In genomic region chr22:36467042-36467810, GRCh38 we compare ENCODE assay signal across 9 cellular contexts. TPM values are rescaled to one million over a fixed set of nuclear protein-coding genes. Genes with fewer than 3 reads are reported as not detected.
DNase-seq lines count a peak whose midpoint lies in the region; ATAC-seq and TF ChIP-seq lines count a peak whose summit lies in the region.
"Had no signal": no experiment of that assay in that cellular context is flagged by ENCODE, and none has a peak within 500 bp of the region (broad histone marks: within the 10 kb centered on the region; RNA-seq: fewer than 3 reads in every experiment).

No MANE protein-coding gene starts in this region.

- peak overlapping the region; percentile 75 for H3K27ac ChIP-seq in upper lobe of right lung

- peaks cover 10% of the 10 kb centered on the region for H3K36me3 ChIP-seq in upper lobe of right lung

- H3K9me3 Mint-ChIP-seq in activated T-cell treated with anti-CD3 and anti-CD28 coated beads, Interleukin-2, amount 50 U/mL, for 72 hours = no peaks in the 10 kb centered on the region

- no peak for ATAC-seq in activated T-cell treated with anti-CD3 and anti-CD28 coated beads, Interleukin-2, amount 50 U/mL, for 72 hours (replicated peaks in 1 of 2)
- ATAC-seq in upper lobe of right lung = no peak
- no peak for ATAC-seq in GM21360 (IDR thresholded peaks at IDR 0.05; ENCODE audit: unreplicated experiment)

- peak overlapping the region; percentile 83 for H3K27ac Mint-ChIP-seq in activated T-cell treated with anti-CD3 and anti-CD28 coated beads, Interleukin-2, amount 50 U/mL, for 72 hours

- H3K4me3 Mint-ChIP-seq in activated T-cell treated with anti-CD3 and anti-CD28 coated beads, Interleukin-2, amount 50 U/mL, for 72 hours = no peak overlapping the region

- H3K27me3 Mint-ChIP-seq in activated T-cell treated with anti-CD3 and anti-CD28 coated beads, Interleukin-2, amount 50 U/mL, for 72 hours (ENCODE audit: low read depth) = no peaks in the 10 kb centered on the region

- no peak overlapping the region for H3K4me3 ChIP-seq in upper lobe of right lung

- peaks cover 43% of the 10 kb centered on the region for H3K4me1 Mint-ChIP-seq in activated T-cell treated with anti-CD3 and anti-CD28 coated beads, Interleukin-2, amount 50 U/mL, for 72 hours (ENCODE audit: low read depth)

- no peak for TF ChIP-seq CTCF in upper lobe of right lung (IDR thresholded peaks at IDR 0.05)

- intact Hi-C loops in upper lobe of right lung (cut with DNase I) = loop anchor here (5.0 kb wide), 2 partner anchors 80 to 165 kb away; partner anchors contain the start of gene MYH9

- no peak for DNase-seq in activated T-cell treated with anti-CD3 and anti-CD28 coated beads, Interleukin-2, amount 50 U/mL, for 72 hours
- DNase-seq in activated T-cell treated with anti-CD3 and anti-CD28 coated beads for 4 hours (no peak), amniotic epithelial cell (ENCODE audit: low read depth) (peak; percentile 81), kidney tubule cell (ENCODE audit: low spot score) (peak; percentile 83), upper lobe of right lung (no peak), DMS114 treated with DMSO at 0.1 percent for 48 hours (lab: John Stamatoyannopoulos, UW; ENCODE audit: unreplicated experiment) (no peak), NK-92 (lab: John Stamatoyannopoulos, UW; ENCODE audit: unreplicated experiment) (no peak)
- DNase-seq: effector CD8-positive, alpha-beta T cell had no signal

- H3K4me1 ChIP-seq in upper lobe of right lung = peaks cover 57% of the 10 kb centered on the region

- H3K27me3 ChIP-seq in upper lobe of right lung = no peaks in the 10 kb centered on the region

- no peaks in the 10 kb centered on the region for H3K9me3 ChIP-seq in upper lobe of right lung

- H3K36me3 Mint-ChIP-seq in activated T-cell treated with anti-CD3 and anti-CD28 coated beads, Interleukin-2, amount 50 U/mL, for 72 hours (ENCODE audit: insufficient read depth in 2 of 2) = peaks cover 0 to 2% of the 10 kb centered on the region in 2 donors

RNA-seq across cellular contexts. Expression of gene TXN2, which starts 14.2 kb away (rescaled TPM):
- 100 to 1,000 TPM; 115 TPM for total RNA-seq in activated T-cell treated with anti-CD3 and anti-CD28 coated beads, Interleukin-2, amount 50 U/mL, for 72 hours
- 54.2 TPM for total RNA-seq in upper lobe of right lung

RNA-seq across cellular contexts. Expression of gene FOXRED2, which starts 39.6 kb away (rescaled TPM):
- 10 to 100 TPM; 12.6 to 19.3 TPM for total RNA-seq in activated T-cell treated with anti-CD3 and anti-CD28 coated beads, Interleukin-2, amount 50 U/mL, for 72 hours
- total RNA-seq in upper lobe of right lung = 15.3 TPM

Comparison
In these comparisons a context has a peak if more than half of its experiments do, and no peak if none do; other contexts are left out.
1. DNase-seq: peak in amniotic epithelial cell (single experiment) and kidney tubule cell (single experiment); none in activated T-cell treated with anti-CD3 and anti-CD28 coated beads, Interleukin-2, amount 50 U/mL, for 72 hours (0 of 2), activated T-cell treated with anti-CD3 and anti-CD28 coated beads for 4 hours (single experiment), upper lobe of right lung (single experiment), DMS114 treated with DMSO at 0.1 percent for 48 hours (single experiment) and NK-92 (single experiment).